In genomic region chr12:132710062-132710421, GRCh38 we compare ENCODE assay signal across 8 cellular contexts. TPM values are rescaled to one million over a fixed set of nuclear protein-coding genes. Genes with fewer than 3 reads are reported as not detected.
DNase-seq lines count a peak whose midpoint lies in the region; ATAC-seq and TF ChIP-seq lines count a peak whose summit lies in the region.

No MANE protein-coding gene starts in this region.

- H3K4me3 ChIP-seq in GM12864 (ENCODE audit: low read depth, low read length) = peak overlapping the region; percentile 71
- H3K4me3 ChIP-seq in Jurkat, Clone E6-1 (ENCODE audit: low read length) = peak overlapping the region; percentile 78
- peak overlapping the region; percentile 84 for H3K4me3 ChIP-seq in mesendoderm (ENCODE audit: low read length)
- H3K4me3 ChIP-seq in vagina = peak overlapping the region; percentile 65 to 66

- peak overlapping the region; percentile 94 for H3K23ac ChIP-seq in mesendoderm (ENCODE audit: low read length)

- peak overlapping the region; percentile 96 for H3K56ac ChIP-seq in mesendoderm (ENCODE audit: low read length)

- H3K27ac ChIP-seq in cingulate gyrus (ENCODE audit: low read depth, low read length) (peak overlapping the region; percentile 78), mesendoderm (ENCODE audit: low read depth, low read length) (peak overlapping the region; percentile 51), vagina (peak overlapping the region; percentile 68)

- WGBS in mesendoderm (ENCODE audit: extremely low coverage, insufficient coverage, low lambda C conversion rate) = no CpG with 5 or more reads among the region's 27 CpGs

- no peak overlapping the region for H2BK5ac ChIP-seq in mesendoderm (ENCODE audit: low read length)

- intact Hi-C loops in vagina (cut with DNase I) = no loop called here

- no peak for TF ChIP-seq POLR2A in vagina (IDR thresholded peaks at IDR 0.05)

- H3K79me1 ChIP-seq in mesendoderm (ENCODE audit: low read length) = peaks cover 10% of the 10 kb centered on the region

- H3K4me1 ChIP-seq in mesendoderm (ENCODE audit: control insufficient read depth, low read depth, low read length) (no peaks in the 10 kb centered on the region), vagina (peaks cover 27% of the 10 kb centered on the region)

- H2AK5ac ChIP-seq in mesendoderm (ENCODE audit: low read length) = peak overlapping the region; percentile 51

- H3K79me2 ChIP-seq in mesendoderm (ENCODE audit: control insufficient read depth, insufficient read depth, low read length) = peaks cover 26% of the 10 kb centered on the region

- H3K36me3 ChIP-seq in mesendoderm (ENCODE audit: control insufficient read depth, insufficient read depth, low read length) (peaks cover 4% of the 10 kb centered on the region), vagina (peaks cover 0 to 5% of the 10 kb centered on the region in 2 donors)

- peak overlapping the region; percentile 17 for H3K4ac ChIP-seq in mesendoderm (ENCODE audit: low read depth, low read length)

- H4K5ac ChIP-seq in mesendoderm (ENCODE audit: low read length) = no peak overlapping the region

- H2BK15ac ChIP-seq in mesendoderm (replicated peaks; ENCODE audit: low read depth) = no peak overlapping the region

- H3K4me2 ChIP-seq in mesendoderm (ENCODE audit: low read length) = peak overlapping the region; percentile 87

- H4K8ac ChIP-seq in mesendoderm (ENCODE audit: low read depth, low read length) = no peak overlapping the region

- no peaks in the 10 kb centered on the region for H3K27me3 ChIP-seq in mesendoderm (ENCODE audit: insufficient read depth, low read length, poor library complexity)
- H3K27me3 ChIP-seq in vagina = no peaks in the 10 kb centered on the region

- no peaks in the 10 kb centered on the region for H3K9me3 ChIP-seq in vagina

- ATAC-seq in GM21723 (IDR thresholded peaks at IDR 0.05; ENCODE audit: unreplicated experiment) = peak; percentile 29

- peak overlapping the region; percentile 93 for H3K9ac ChIP-seq in mesendoderm (ENCODE audit: low read length)

- H2BK120ac ChIP-seq in mesendoderm (ENCODE audit: low read depth, low read length) = no peak overlapping the region

- TF ChIP-seq CTCF in GM12864 (IDR thresholded peaks at IDR 0.05; ENCODE audit: low read depth, low read length, missing control alignments) (no peak), vagina (IDR thresholded peaks at IDR 0.05) (no peak)

- DNase-seq in GM12864 (ENCODE audit: low read depth) = no peak
- no peak for DNase-seq in Jurkat, Clone E6-1 (ENCODE audit: low read depth, low spot score)
- no peak for DNase-seq in mesendoderm
- no peak for DNase-seq in vagina (ENCODE audit: extremely low spot score in 2 of 2)
- DNase-seq in activated gamma-delta T cell treated with Interleukin-2 at 50 U/mL for 16 hours = no peak
- DNase-seq in epidermal melanocyte (ENCODE audit: insufficient read length, low spot score) = no peak

- H3K18ac ChIP-seq in mesendoderm (ENCODE audit: low read length) = peak overlapping the region; percentile 2

RNA-seq across cellular contexts. Expression of gene PGAM5, which starts 0.6 kb away (rescaled TPM):
- polyA plus RNA-seq in Jurkat, Clone E6-1 (2012; ENCODE audit: insufficient read depth, insufficient read length) = 63.6 TPM
- polyA plus RNA-seq in mesendoderm (2013, experiment 1 of 2) = 46.3 TPM
- 48.6 TPM for polyA plus RNA-seq in mesendoderm (2013, experiment 2 of 2)
- 27.0 TPM for total RNA-seq in vagina

RNA-seq across cellular contexts. Expression of gene PXMP2, which starts 22.7 kb away (rescaled TPM):
- 49.7 TPM for polyA plus RNA-seq in Jurkat, Clone E6-1 (2012; ENCODE audit: insufficient read depth, insufficient read length)
- 23.4 TPM for polyA plus RNA-seq in mesendoderm (2013, experiment 1 of 2)
- polyA plus RNA-seq in mesendoderm (2013, experiment 2 of 2) = 20.8 TPM
- total RNA-seq in vagina = 15.0 TPM

RNA-seq across cellular contexts. Expression of gene POLE, which starts 22.9 kb away (rescaled TPM):
- polyA plus RNA-seq in Jurkat, Clone E6-1 (2012; ENCODE audit: insufficient read depth, insufficient read length) = 105 TPM
- 45.2 TPM for polyA plus RNA-seq in mesendoderm (2013, experiment 1 of 2)
- 42.8 TPM for polyA plus RNA-seq in mesendoderm (2013, experiment 2 of 2)
- total RNA-seq in vagina = 56.7 TPM

RNA-seq across cellular contexts. Expression of gene ANKLE2, which starts 51.6 kb away (rescaled TPM):
- polyA plus RNA-seq in Jurkat, Clone E6-1 (2012; ENCODE audit: insufficient read depth, insufficient read length) = 75.8 TPM
- 32.4 TPM for polyA plus RNA-seq in mesendoderm (2013, experiment 1 of 2)
- polyA plus RNA-seq in mesendoderm (2013, experiment 2 of 2) = 31.5 TPM
- 63.1 TPM for total RNA-seq in vagina
